In the genomic region with DNA sequence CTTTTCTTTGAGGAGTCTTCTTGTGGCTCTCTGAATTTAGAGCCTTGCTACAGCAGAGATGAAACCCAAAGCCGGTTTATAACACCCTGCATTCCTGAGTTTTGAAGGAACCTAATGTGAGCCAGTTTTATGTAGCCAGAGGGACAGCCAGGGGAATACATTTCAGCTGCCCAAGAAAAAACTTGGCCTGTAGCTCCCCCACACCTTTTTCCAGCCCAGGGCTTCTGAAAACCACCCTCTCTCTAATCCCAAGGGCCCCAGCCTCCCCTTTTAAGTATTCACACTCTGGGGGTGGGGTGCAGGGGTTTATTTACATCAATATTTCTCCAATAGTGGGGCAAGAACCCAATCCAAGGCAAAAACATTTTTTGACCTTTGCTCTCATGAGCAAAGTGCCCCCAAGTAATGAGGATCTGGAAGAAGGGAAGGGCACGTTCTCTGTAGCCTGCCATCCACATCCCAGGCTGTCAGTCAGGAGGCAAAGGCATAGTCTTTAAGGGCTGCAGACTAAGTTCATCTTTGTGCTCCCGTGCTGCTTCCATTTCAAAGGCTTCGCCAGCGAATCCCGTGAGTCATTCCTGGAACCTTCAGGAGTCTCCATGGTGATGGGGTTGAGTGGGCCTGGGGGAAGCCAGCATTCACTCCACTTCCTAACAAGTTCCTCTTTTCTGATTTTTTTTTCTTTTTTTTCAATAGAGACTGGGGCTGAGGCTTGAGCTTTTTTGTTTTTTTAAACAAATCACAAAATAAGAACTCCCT, we compare ENCODE assay signal across 8 cellular contexts. TPM values are rescaled to one million over a fixed set of nuclear protein-coding genes. Genes with fewer than 3 reads are reported as not detected.
DNase-seq lines count a peak whose midpoint lies in the region; ATAC-seq and TF ChIP-seq lines count a peak whose summit lies in the region.

No MANE protein-coding gene starts in this region.

- intact Hi-C loops in Calu3 (cut with micrococcal nuclease; ENCODE audit: unreplicated experiment): no loop called here

- H3K36me3 Mint-ChIP-seq in GM23338 (ENCODE audit: low read depth) (no peaks in the 10 kb centered on the region), Calu3 (ENCODE audit: insufficient read depth, unreplicated experiment) (no peaks in the 10 kb centered on the region)

- H3K4me1 Mint-ChIP-seq in GM23338: peaks cover 53% of the 10 kb centered on the region
- peaks cover 8% of the 10 kb centered on the region for H3K4me1 Mint-ChIP-seq in Calu3 (ENCODE audit: low read depth, unreplicated experiment)

- H3K9me2 ChIP-seq in GM23338 (ENCODE audit: insufficient read depth) (no peaks in the 10 kb centered on the region), SK-N-SH (no peaks in the 10 kb centered on the region)

- H4K20me1 ChIP-seq in GM23338 (replicated peaks; ENCODE audit: insufficient read depth) (no peaks in the 10 kb centered on the region), SK-N-SH (ENCODE audit: insufficient read depth) (no peaks in the 10 kb centered on the region)

- H3K27me3 ChIP-seq in GM23338 (ENCODE audit: insufficient read depth) (no peaks in the 10 kb centered on the region), SK-N-SH (ENCODE audit: insufficient read depth) (no peaks in the 10 kb centered on the region)

- H3K9ac ChIP-seq in SK-N-SH: peak overlapping the region; percentile 68

- DNase-seq in GM23338 (ENCODE audit: low spot score) (peak; percentile 88), SK-N-SH (peak; percentile 55), glomerular endothelial cell (ENCODE audit: extremely low read depth, low read depth, low spot score) (peak; percentile 70), retinal pigment epithelial cell (ENCODE audit: low read depth) (peak; percentile 76), NCI-H82 (lab: John Stamatoyannopoulos, UW) (no peak), Calu3 (no peak)

- H3K79me2 ChIP-seq in GM23338 (replicated peaks; ENCODE audit: insufficient read depth) (peaks cover 1% of the 10 kb centered on the region; the same call in 1 of the 2 replicates), SK-N-SH (ENCODE audit: insufficient read depth) (no peaks in the 10 kb centered on the region)

- POLR2A ChIA-PET in SK-N-SH (lab: Yijun Ruan, JAX): no interaction called here

- CTCF ChIA-PET in SK-N-SH (lab: Yijun Ruan, JAX): interaction anchor here (1.0 to 1.5 kb wide), 4 partner anchors 10 to 172 kb away, joined by 3 to 7 read pairs (median 4); no protein-coding TSS in a partner anchor
- CTCF ChIA-PET in Calu3 (lab: Charles Lee): interaction anchor here (0.5 kb wide), 1 partner anchor 11 kb away, joined by 4 read pairs; no protein-coding TSS in a partner anchor

- H3K27ac Mint-ChIP-seq in GM23338: 0 out of 2 replicates have a peak overlapping the region, but pooled peaks have one; percentile 62
- no peak overlapping the region for H3K27ac Mint-ChIP-seq in Calu3 (ENCODE audit: unreplicated experiment)

- H3K4me3 ChIP-seq in GM23338: no peak overlapping the region
- no peak overlapping the region for H3K4me3 ChIP-seq in SK-N-SH (ENCODE audit: low read depth in 2 of 2, low read length in 1 of 2)
- no peak overlapping the region for H3K4me3 ChIP-seq in retinal pigment epithelial cell (ENCODE audit: low read length)

- peak; percentile 52 for ATAC-seq in GM23338
- no peak for ATAC-seq in HG02588 (IDR thresholded peaks at IDR 0.05; ENCODE audit: unreplicated experiment)
- ATAC-seq in HG03521 (IDR thresholded peaks at IDR 0.05; ENCODE audit: unreplicated experiment): no peak

- no peaks in the 10 kb centered on the region for H3K9me3 ChIP-seq in SK-N-SH

- peaks cover 12% of the 10 kb centered on the region for H3K27me3 Mint-ChIP-seq in GM23338 (ENCODE audit: insufficient read depth, low read depth, poor library complexity)
- H3K27me3 Mint-ChIP-seq in Calu3 (ENCODE audit: unreplicated experiment): no peaks in the 10 kb centered on the region

- no peak overlapping the region for H3K4me3 Mint-ChIP-seq in GM23338
- no peak overlapping the region for H3K4me3 Mint-ChIP-seq in Calu3 (ENCODE audit: low read depth, unreplicated experiment)

- TF ChIP-seq CTCF in GM23338 (conservative IDR thresholded peaks at IDR 0.05; ENCODE audit: low read depth in 2 of 2): no peak
- TF ChIP-seq CTCF in SK-N-SH (IDR thresholded peaks at IDR 0.05): no peak
- no peak for TF ChIP-seq CTCF in retinal pigment epithelial cell (conservative IDR thresholded peaks at IDR 0.05; ENCODE audit: low read depth, low read length)
- TF ChIP-seq CTCF in Calu3 (IDR thresholded peaks at IDR 0.05; ENCODE audit: unreplicated experiment): no peak

- no peak for TF ChIP-seq RAD21 in SK-N-SH (IDR thresholded peaks at IDR 0.05; ENCODE audit: low read length)

- H3F3A ChIP-seq in GM23338 (replicated peaks; ENCODE audit: low read depth) (no peaks in the 10 kb centered on the region), SK-N-SH (replicated peaks; ENCODE audit: insufficient read depth) (peaks cover 27% of the 10 kb centered on the region)

- BruUV-seq in Calu3 (replicated peaks; lab: Mats Ljungman, UMichigan): no TSS peak

- H3K4me1 ChIP-seq in GM23338 (ENCODE audit: insufficient read depth): peaks cover 35% of the 10 kb centered on the region
- peaks cover 25 to 43% of the 10 kb centered on the region in 2 experiments for H3K4me1 ChIP-seq in SK-N-SH (ENCODE audit: control insufficient read depth in 1 of 2, insufficient read depth in 2 of 2, low read depth in 1 of 2, low read length in 1 of 2)

- H3K36me3 ChIP-seq in GM23338 (ENCODE audit: insufficient read depth): no peaks in the 10 kb centered on the region
- H3K36me3 ChIP-seq in SK-N-SH (replicated peaks in 1 of 2; ENCODE audit: control insufficient read depth in 1 of 2, insufficient read depth in 2 of 2, low read length in 1 of 2): no peaks in the 10 kb centered on the region

- H2AFZ ChIP-seq in GM23338: no peak overlapping the region
- H2AFZ ChIP-seq in SK-N-SH (ENCODE audit: low read depth): peak overlapping the region; percentile 86

- no peak for TF ChIP-seq EP300 in SK-N-SH (IDR thresholded peaks at IDR 0.05; ENCODE audit: borderline replicate concordance in 1 of 2, low read depth in 1 of 2, low read length in 1 of 2)

- H3K9me3 Mint-ChIP-seq in GM23338 (no peaks in the 10 kb centered on the region), Calu3 (ENCODE audit: low read depth, unreplicated experiment) (no peaks in the 10 kb centered on the region)

- 38% methylated on average over 6 of the region's 6 CpGs for WGBS in SK-N-SH (ENCODE audit: low lambda C conversion rate)

- peak overlapping the region; percentile 70 for H3K4me2 ChIP-seq in GM23338
- H3K4me2 ChIP-seq in SK-N-SH: peak overlapping the region; percentile 69

- H3K27ac ChIP-seq in GM23338 (ENCODE audit: low read depth): peak overlapping the region; percentile 74
- peak overlapping the region; percentile 77 to 95 for H3K27ac ChIP-seq in SK-N-SH (ENCODE audit: low read depth in 2 of 2, low read length in 1 of 2)

TF ChIP-seq in GM23338, 12 proteins besides CTCF, POLR2A, EP300 and RAD21 (continues in another document):
- TF ChIP-seq NANOG (IDR thresholded peaks at IDR 0.05; ENCODE audit: borderline replicate concordance) (no peak), ZNF331 (CRISPR knock-in tag; IDR thresholded peaks at IDR 0.05; ENCODE audit: low read depth) (no peak)
- TF ChIP-seq, protein P1, sequence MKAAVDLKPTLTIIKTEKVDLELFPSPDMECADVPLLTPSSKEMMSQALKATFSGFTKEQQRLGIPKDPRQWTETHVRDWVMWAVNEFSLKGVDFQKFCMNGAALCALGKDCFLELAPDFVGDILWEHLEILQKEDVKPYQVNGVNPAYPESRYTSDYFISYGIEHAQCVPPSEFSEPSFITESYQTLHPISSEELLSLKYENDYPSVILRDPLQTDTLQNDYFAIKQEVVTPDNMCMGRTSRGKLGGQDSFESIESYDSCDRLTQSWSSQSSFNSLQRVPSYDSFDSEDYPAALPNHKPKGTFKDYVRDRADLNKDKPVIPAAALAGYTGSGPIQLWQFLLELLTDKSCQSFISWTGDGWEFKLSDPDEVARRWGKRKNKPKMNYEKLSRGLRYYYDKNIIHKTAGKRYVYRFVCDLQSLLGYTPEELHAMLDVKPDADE (IDR thresholded peaks at IDR 0.05): no peak

TF ChIP-seq in SK-N-SH, 30 proteins besides CTCF, POLR2A, EP300 and RAD21 (continues in another document):
- peak; percentile 37; the same call in 1 of the 2 replicates for TF ChIP-seq TAF1 (IDR thresholded peaks at IDR 0.05; ENCODE audit: borderline replicate concordance, low read depth, low read length)
- 0 out of 2 replicates have a peak, but pooled peaks have one; percentile 22 for TF ChIP-seq RFX5 (IDR thresholded peaks at IDR 0.05; ENCODE audit: low read length)
- no peak for TF ChIP-seq EZH2phosphoT487 (IDR thresholded peaks at IDR 0.05; ENCODE audit: borderline replicate concordance, low read depth)
- TF ChIP-seq MXI1 (IDR thresholded peaks at IDR 0.05; ENCODE audit: low read depth, low read length): no peak
- TF ChIP-seq TCF12 (IDR thresholded peaks at IDR 0.05): peak; percentile 36; the same call in 1 of the 2 replicates

RNA-seq across cellular contexts. Expression of a gene that starts 33.2 kb away (rescaled TPM):
- total RNA-seq in GM23338 (2014; rRNA removed; shearing (Covaris generic)): 0.97 and 1.7 TPM in 2 replicates
- polyA plus RNA-seq in GM23338 (2016; fragmentation: Nextera tagmentation; extraction: Ambion mirVana) (2.0 and 2.2 TPM in 2 replicates), SK-N-SH (2012; rRNA removed) (0.03 TPM in 1 of 2 replicates, not detected in the other)
- polyA plus RNA-seq in SK-N-SH (2012; cell fraction: cytosol; rRNA removed): 0.01 and 0.03 TPM in 2 replicates
- polyA plus RNA-seq in SK-N-SH (2012; cell fraction: nucleus; rRNA removed): not detected in 2 replicates
- total RNA-seq in glomerular endothelial cell (1.3 and 2.2 TPM in 2 replicates), Calu3 (2022) (1.6 and 2.3 TPM in 2 replicates)

RNA-seq across cellular contexts. Expression of a gene that starts 59.6 kb away (rescaled TPM):
- total RNA-seq in GM23338 (2014; rRNA removed; shearing (Covaris generic)): not detected in 2 replicates
- polyA plus RNA-seq in GM23338 (2016; fragmentation: Nextera tagmentation; extraction: Ambion mirVana) (not detected in 2 replicates), SK-N-SH (2012; rRNA removed) (not detected in 2 replicates)
- not detected in 2 replicates for polyA plus RNA-seq in SK-N-SH (2012; cell fraction: cytosol; rRNA removed)
- polyA plus RNA-seq in SK-N-SH (2012; cell fraction: nucleus; rRNA removed): not detected in 2 replicates
- total RNA-seq in glomerular endothelial cell (not detected in 2 replicates), Calu3 (2022) (not detected in 2 replicates)

Comparison
In these comparisons a context has a peak if more than half of its experiments do, and no peak if none do; other contexts are left out.
1. DNase-seq: peak in GM23338 (single experiment), SK-N-SH (single experiment), glomerular endothelial cell (single experiment) and retinal pigment epithelial cell (single experiment); none in NCI-H82 (single experiment) and Calu3 (single experiment).